Comparison of ENCODE assay signal across 17 cellular contexts in genomic region chr2:216559625-216560156, GRCh38.
"Had no signal": no experiment of that assay in that cellular context is flagged by ENCODE, and none has a peak within 500 bp of the region (broad histone marks: within the 10 kb centered on the region; RNA-seq: fewer than 3 reads in every experiment).

No MANE protein-coding gene starts in this region.

- H3K4me3 ChIP-seq: breast epithelium, lower lobe of right lung had no signal

- H3K4me3 Mint-ChIP-seq: activated naive CD8-positive, alpha-beta T cell had no signal

- H3K9me3 ChIP-seq: breast epithelium, lower lobe of right lung had no signal

- H3K27ac Mint-ChIP-seq: activated naive CD8-positive, alpha-beta T cell had no signal

- ATAC-seq: left colon; lower lobe of right lung; stimulated activated naive CD8-positive, alpha-beta T cell treated with anti-CD3 and anti-CD28 coated beads, Interleukin-15, Interleukin-2, amounts not matched to agents 100 U/mL and 50 U/mL, for 24 hours had no signal

- H3K36me3 ChIP-seq: breast epithelium, lower lobe of right lung had no signal

- DNase-seq: activated CD4-positive, alpha-beta T cell treated with anti-CD3 and anti-CD28 coated beads, Interleukin-2, amount 50 U/mL, for 48 hours; activated gamma-delta T cell; amygdala; cerebellar nuclear complex; dermis blood vessel endothelial cell; effector memory CD4-positive, alpha-beta T cell; glutamatergic neuron; hippocampal formation; islet precursor cell; left colon; lower lobe of right lung; midbrain; occipital lobe; retina; stimulated activated naive CD8-positive, alpha-beta T cell treated with anti-CD3 and anti-CD28 coated beads, Interleukin-15, Interleukin-2, amounts not matched to agents 100 U/mL and 50 U/mL, for 24 hours had no signal

- H3K4me1 ChIP-seq: breast epithelium had no signal

- H3K27me3 ChIP-seq: breast epithelium had no signal

- H3K27ac ChIP-seq: lower lobe of right lung had no signal
